ENCODE assay signal across 25 cellular contexts in the genomic region with DNA sequence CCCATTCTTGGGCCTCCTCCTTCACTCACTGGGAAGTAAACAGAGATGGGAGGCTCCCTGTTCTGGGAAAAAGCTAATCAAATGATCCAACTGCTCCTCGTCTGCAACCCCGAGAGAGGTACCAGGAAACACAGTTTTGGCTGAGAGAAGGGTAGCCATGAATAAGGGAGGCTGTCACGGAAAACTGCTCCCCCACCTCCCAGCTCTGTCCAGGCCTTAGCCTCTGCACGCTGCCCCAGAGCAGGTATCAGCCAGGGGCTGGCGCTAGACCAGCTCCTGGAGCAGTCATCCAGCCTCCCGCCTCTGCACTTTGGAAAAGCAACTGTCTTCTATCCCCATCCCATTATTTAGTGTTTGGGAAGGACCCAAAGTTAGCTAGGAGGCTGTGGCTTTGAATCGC.
"Had no signal": no experiment of that assay in that cellular context is flagged by ENCODE, and none has a peak within 500 bp of the region (broad histone marks: within the 10 kb centered on the region; RNA-seq: fewer than 3 reads in every experiment).

No MANE protein-coding gene starts in this region.

- H3K4me3 Mint-ChIP-seq: immature natural killer cell; memory B cell; naive B cell; natural killer cell treated with Interleukin-12 subunit alpha and Interleukin-12 subunit beta and Interleukin-15 and Interleukin-18, amount 100 ng/mL, for 72 hours; stimulated activated naive CD8-positive, alpha-beta T cell treated with anti-CD3 and anti-CD28 coated beads, Interleukin-15, amount 100 ng/mL, for 72 hours; type B pancreatic cell had no signal

- H3K9me3 ChIP-seq: mucosa of descending colon, prostate gland, suprapubic skin, thyroid gland had no signal

- H3K4me1 Mint-ChIP-seq: immature natural killer cell; memory B cell; naive B cell; stimulated activated naive CD8-positive, alpha-beta T cell treated with anti-CD3 and anti-CD28 coated beads, Interleukin-15, amount 100 ng/mL, for 72 hours had no signal

- H3K36me3 ChIP-seq: prostate gland, suprapubic skin, thyroid gland had no signal

- H3K27me3 Mint-ChIP-seq: memory B cell; stimulated activated naive CD8-positive, alpha-beta T cell treated with anti-CD3 and anti-CD28 coated beads, Interleukin-15, amount 100 ng/mL, for 72 hours; type B pancreatic cell had no signal

- H3K4me1 ChIP-seq: prostate gland, suprapubic skin, thyroid gland had no signal

- FAIRE-seq: colon, frontal cortex, small intestine, urothelium cell line had no signal

- H3K27ac ChIP-seq: dorsolateral prefrontal cortex, prostate gland, suprapubic skin, thyroid gland had no signal

- ATAC-seq: left lobe of liver; mucosa of descending colon; natural killer cell treated with Interleukin-12 subunit alpha and Interleukin-12 subunit beta and Interleukin-15 and Interleukin-18, amount 100 ng/mL, for 72 hours; right cardiac atrium; stimulated activated naive CD8-positive, alpha-beta T cell treated with anti-CD3 and anti-CD28 coated beads, Interleukin-15, amount 100 ng/mL, for 72 hours had no signal

- H3K4me3 ChIP-seq: dorsolateral prefrontal cortex, lung, mucosa of descending colon, prostate gland, suprapubic skin, thyroid gland had no signal

- H3K27ac Mint-ChIP-seq: immature natural killer cell; memory B cell; natural killer cell treated with Interleukin-12 subunit alpha and Interleukin-12 subunit beta and Interleukin-15 and Interleukin-18, amount 100 ng/mL, for 72 hours; type B pancreatic cell had no signal

- H3K27me3 ChIP-seq: suprapubic skin, thyroid gland had no signal

- H3K9me3 Mint-ChIP-seq: natural killer cell treated with Interleukin-12 subunit alpha and Interleukin-12 subunit beta and Interleukin-15 and Interleukin-18, amount 100 ng/mL, for 72 hours; stimulated activated naive CD8-positive, alpha-beta T cell treated with anti-CD3 and anti-CD28 coated beads, Interleukin-15, amount 100 ng/mL, for 72 hours; type B pancreatic cell had no signal

- H3K36me3 Mint-ChIP-seq: memory B cell; naive B cell; natural killer cell treated with Interleukin-12 subunit alpha and Interleukin-12 subunit beta and Interleukin-15 and Interleukin-18, amount 100 ng/mL, for 72 hours; type B pancreatic cell had no signal

- DNase-seq: dorsolateral prefrontal cortex; effector CD4-positive, alpha-beta T cell; hypothalamus; immature natural killer cell; islet precursor cell; mucosa of descending colon; naive B cell; nucleus accumbens; right cardiac atrium; small intestine; stimulated activated CD4-positive, alpha-beta T cell treated with anti-CD3 and anti-CD28 coated beads, Interleukin-15, amount 100 ng/mL, for 24 hours; stimulated activated CD4-positive, alpha-beta T cell treated with anti-CD3 and anti-CD28 coated beads, Interleukin-2, amount 100 ng/mL, for 48 hours; stimulated activated naive CD4-positive, alpha-beta T cell; stimulated activated naive CD8-positive, alpha-beta T cell treated with anti-CD3 and anti-CD28 coated beads, Interleukin-15, amount 100 ng/mL, for 72 hours; thyroid gland had no signal
